ENCODE assay signal across 32 cellular contexts in genomic region chr16:28497386-28497785, GRCh38. TPM values are rescaled to one million over a fixed set of nuclear protein-coding genes. Genes with fewer than 3 reads are reported as not detected.
A peak's percentile ranks its signal among the peaks of the same experiment; 100 is the strongest.
DNase-seq lines count a peak whose midpoint lies in the region; ATAC-seq and TF ChIP-seq lines count a peak whose summit lies in the region.
"Had no signal": no experiment of that assay in that cellular context is flagged by ENCODE, and none has a peak within 500 bp of the region (broad histone marks: within the 10 kb centered on the region; RNA-seq: fewer than 3 reads in every experiment).

No MANE protein-coding gene starts in this region.

- H3K4me1 ChIP-seq in CD4-positive, CD25-positive, alpha-beta regulatory T cell (ENCODE audit: control insufficient read depth, insufficient read depth, low read length, poor library complexity, severe bottlenecking), result peaks cover 37% of the 10 kb centered on the region
- H3K4me1 ChIP-seq in neural progenitor cell, result no peaks in the 10 kb centered on the region
- H3K4me1 ChIP-seq: gastrocnemius medialis, HAP-1 had no signal

- no peak for TF ChIP-seq CTCF in neural progenitor cell (IDR thresholded peaks at IDR 0.05)

- H3K9me3 ChIP-seq in CD4-positive, CD25-positive, alpha-beta regulatory T cell (ENCODE audit: control insufficient read depth in 2 of 2, low read length in 2 of 2), result no peaks in the 10 kb centered on the region
- H3K9me3 ChIP-seq in neural progenitor cell (ENCODE audit: low read depth), result no peaks in the 10 kb centered on the region
- H3K9me3 ChIP-seq: gastrocnemius medialis, HAP-1, MG63, transverse colon had no signal

- H3K9me3 Mint-ChIP-seq in activated CD4-positive, alpha-beta T cell treated with anti-CD3 and anti-CD28 coated beads, Interleukin-2, amount 10 ng/mL, durations not matched to agents 7 days and 5 days, result no peaks in the 10 kb centered on the region
- H3K9me3 Mint-ChIP-seq in CD4-positive, CD25-positive, alpha-beta regulatory T cell, result no peaks in the 10 kb centered on the region
- H3K9me3 Mint-ChIP-seq in activated T-helper 1 cell treated with anti-CD3 and anti-CD28 coated beads, Interleukin-12 subunit alpha, Interleukin-12 subunit beta, Interleukin-2, Interleukin-4 antibody, amounts not matched to agents 30 ng/mL and 10 ng/mL and 1 ng/mL, durations not matched to agents 14 hours and 24 hours and 36 hours, result no peaks in the 10 kb centered on the region
- no peaks in the 10 kb centered on the region for H3K9me3 Mint-ChIP-seq in neural progenitor cell
- H3K9me3 Mint-ChIP-seq: activated naive CD4-positive, alpha-beta T cell treated with anti-CD3 and anti-CD28 coated beads, Interleukin-2, amount 50 U/mL, for 72 hours; memory B cell; WTC11 had no signal

- peaks cover 53% of the 10 kb centered on the region for H3K4me1 Mint-ChIP-seq in activated CD4-positive, alpha-beta T cell treated with anti-CD3 and anti-CD28 coated beads, Interleukin-2, amount 10 ng/mL, durations not matched to agents 7 days and 5 days
- peaks cover 0 to 58% (median 28%) of the 10 kb centered on the region in 4 donors for H3K4me1 Mint-ChIP-seq in CD4-positive, CD25-positive, alpha-beta regulatory T cell
- H3K4me1 Mint-ChIP-seq in activated T-helper 1 cell treated with anti-CD3 and anti-CD28 coated beads, Interleukin-12 subunit alpha, Interleukin-12 subunit beta, Interleukin-2, Interleukin-4 antibody, amounts not matched to agents 30 ng/mL and 10 ng/mL and 1 ng/mL, durations not matched to agents 14 hours and 24 hours and 36 hours (ENCODE audit: low read depth), result peaks cover 48% of the 10 kb centered on the region
- H3K4me1 Mint-ChIP-seq in neural progenitor cell, result peaks cover 5% of the 10 kb centered on the region
- H3K4me1 Mint-ChIP-seq: WTC11 had no signal

- H3K36me3 Mint-ChIP-seq in activated CD4-positive, alpha-beta T cell treated with anti-CD3 and anti-CD28 coated beads, Interleukin-2, amount 10 ng/mL, durations not matched to agents 7 days and 5 days (ENCODE audit: low read depth), result peaks cover 32% of the 10 kb centered on the region
- H3K36me3 Mint-ChIP-seq in CD4-positive, CD25-positive, alpha-beta regulatory T cell, result peaks cover 9% of the 10 kb centered on the region
- H3K36me3 Mint-ChIP-seq in activated T-helper 1 cell treated with anti-CD3 and anti-CD28 coated beads, Interleukin-12 subunit alpha, Interleukin-12 subunit beta, Interleukin-2, Interleukin-4 antibody, amounts not matched to agents 30 ng/mL and 10 ng/mL and 1 ng/mL, durations not matched to agents 14 hours and 24 hours and 36 hours (ENCODE audit: low read depth), result no peaks in the 10 kb centered on the region
- no peaks in the 10 kb centered on the region for H3K36me3 Mint-ChIP-seq in neural progenitor cell
- H3K36me3 Mint-ChIP-seq: activated naive CD4-positive, alpha-beta T cell treated with anti-CD3 and anti-CD28 coated beads, Interleukin-2, amount 50 U/mL, for 72 hours; memory B cell; WTC11 had no signal

- H3K4me3 Mint-ChIP-seq in activated CD4-positive, alpha-beta T cell treated with anti-CD3 and anti-CD28 coated beads, Interleukin-2, amount 10 ng/mL, durations not matched to agents 7 days and 5 days, result no peak overlapping the region
- H3K4me3 Mint-ChIP-seq in CD4-positive, CD25-positive, alpha-beta regulatory T cell, result peak overlapping the region in 1 of 4 donors; percentile 54
- H3K4me3 Mint-ChIP-seq in activated T-helper 1 cell treated with anti-CD3 and anti-CD28 coated beads, Interleukin-12 subunit alpha, Interleukin-12 subunit beta, Interleukin-2, Interleukin-4 antibody, amounts not matched to agents 30 ng/mL and 10 ng/mL and 1 ng/mL, durations not matched to agents 14 hours and 24 hours and 36 hours, result no peak overlapping the region
- H3K4me3 Mint-ChIP-seq in neural progenitor cell, result no peak overlapping the region
- H3K4me3 Mint-ChIP-seq: memory B cell, WTC11 had no signal

- H3K27ac ChIP-seq in CD4-positive, CD25-positive, alpha-beta regulatory T cell (ENCODE audit: insufficient read depth, low read length, poor library complexity, severe bottlenecking), result no peak overlapping the region
- no peak overlapping the region for H3K27ac ChIP-seq in neural progenitor cell
- H3K27ac ChIP-seq: gastrocnemius medialis, hepatocyte had no signal

- H3K27me3 Mint-ChIP-seq in activated CD4-positive, alpha-beta T cell treated with anti-CD3 and anti-CD28 coated beads, Interleukin-2, amount 10 ng/mL, durations not matched to agents 7 days and 5 days, result no peaks in the 10 kb centered on the region
- H3K27me3 Mint-ChIP-seq in CD4-positive, CD25-positive, alpha-beta regulatory T cell, result no peaks in the 10 kb centered on the region
- H3K27me3 Mint-ChIP-seq in activated T-helper 1 cell treated with anti-CD3 and anti-CD28 coated beads, Interleukin-12 subunit alpha, Interleukin-12 subunit beta, Interleukin-2, Interleukin-4 antibody, amounts not matched to agents 30 ng/mL and 10 ng/mL and 1 ng/mL, durations not matched to agents 14 hours and 24 hours and 36 hours (ENCODE audit: insufficient read depth), result no peaks in the 10 kb centered on the region
- H3K27me3 Mint-ChIP-seq in neural progenitor cell (ENCODE audit: insufficient read depth, low read depth), result peaks cover 19% of the 10 kb centered on the region
- H3K27me3 Mint-ChIP-seq: memory B cell had no signal

- CTCF ChIA-PET in activated CD4-positive, alpha-beta T cell treated with anti-CD3 and anti-CD28 coated beads, Interleukin-2, amount 10 ng/mL, durations not matched to agents 7 days and 5 days (lab: Charles Lee), result no interaction called here

- no peaks in the 10 kb centered on the region for H3F3A ChIP-seq in neural progenitor cell (ENCODE audit: low read depth)

- DNase-seq in activated CD4-positive, alpha-beta T cell treated with anti-CD3 and anti-CD28 coated beads, Interleukin-2, amount 10 ng/mL, durations not matched to agents 7 days and 5 days, result no peak
- no peak for DNase-seq in activated CD4-positive, alpha-beta T cell treated with anti-CD3 and anti-CD28 coated beads for 1 hour
- DNase-seq in CD4-positive, CD25-positive, alpha-beta regulatory T cell, result no peak
- no peak for DNase-seq in activated T-helper 1 cell treated with anti-CD3 and anti-CD28 coated beads, Interleukin-12 subunit alpha, Interleukin-12 subunit beta, Interleukin-2, Interleukin-4 antibody, amounts not matched to agents 30 ng/mL and 10 ng/mL and 1 ng/mL, durations not matched to agents 14 hours and 24 hours and 36 hours (ENCODE audit: low spot score)
- DNase-seq in neural progenitor cell (ENCODE audit: low spot score) (no peak), sciatic nerve (ENCODE audit: low spot score) (no peak), HK-2 (ENCODE audit: unreplicated experiment) (no peak)
- DNase-seq: activated T-cell treated with anti-CD3 and anti-CD28 coated beads, Interleukin-2, amount 50 U/mL, for 48 hours; central memory CD4-positive, alpha-beta T cell; COR-L47; DMS79; gastrocnemius medialis; GDM1; KBM-7; MG63; NCI-H1105 treated with DMSO at 0.1 percent for 48 hours; NCI-H1930; NCI-H524 treated with DMSO at 0.1 percent for 48 hours; NK-92 treated with Interleukin-12 subunit alpha and Interleukin-12 subunit beta, amount 100 ng/mL, for 24 hours; occipital lobe; SHP77; T1000; transverse colon had no signal

- H3K9ac ChIP-seq in neural progenitor cell, result peak overlapping the region; percentile 32

- H3K36me3 ChIP-seq in CD4-positive, CD25-positive, alpha-beta regulatory T cell (ENCODE audit: control insufficient read depth, insufficient read depth, low read length), result no peaks in the 10 kb centered on the region
- no peaks in the 10 kb centered on the region for H3K36me3 ChIP-seq in neural progenitor cell
- H3K36me3 ChIP-seq: gastrocnemius medialis, HAP-1, MG63, transverse colon had no signal

- no peak overlapping the region for H2AFZ ChIP-seq in neural progenitor cell (replicated peaks)
- H2AFZ ChIP-seq: hepatocyte had no signal

- no peaks in the 10 kb centered on the region for H3K27me3 ChIP-seq in CD4-positive, CD25-positive, alpha-beta regulatory T cell (ENCODE audit: control insufficient read depth, insufficient read depth, low read length)
- H3K27me3 ChIP-seq in neural progenitor cell, result no peaks in the 10 kb centered on the region
- H3K27me3 ChIP-seq: gastrocnemius medialis, hepatocyte, MG63, transverse colon had no signal

- POLR2A ChIA-PET in activated CD4-positive, alpha-beta T cell treated with anti-CD3 and anti-CD28 coated beads, Interleukin-2, amount 10 ng/mL, durations not matched to agents 7 days and 5 days (lab: Charles Lee), result no interaction called here

- no peaks in the 10 kb centered on the region for H4K20me1 ChIP-seq in neural progenitor cell (ENCODE audit: low read depth)

- H3K4me3 ChIP-seq in CD4-positive, CD25-positive, alpha-beta regulatory T cell (ENCODE audit: low read depth, low read length), result no peak overlapping the region
- no peak overlapping the region for H3K4me3 ChIP-seq in neural progenitor cell
- H3K4me3 ChIP-seq: gastrocnemius medialis, HAP-1, hepatocyte, MG63, skin epidermis had no signal

- no peak overlapping the region for H3K4me2 ChIP-seq in neural progenitor cell
- H3K4me2 ChIP-seq: hepatocyte had no signal

- intact Hi-C loops in activated T-helper 1 cell treated with anti-CD3 and anti-CD28 coated beads, Interleukin-12 subunit alpha, Interleukin-12 subunit beta, Interleukin-2, Interleukin-4 antibody, amounts not matched to agents 30 ng/mL and 10 ng/mL and 1 ng/mL, durations not matched to agents 14 hours and 24 hours and 36 hours (cut with micrococcal nuclease), result loop anchor here (10.0 kb wide), 3 partner anchors 117 to 353 kb away; partner anchors contain the start of genes SBK1 and SULT1A1
- intact Hi-C loops in sciatic nerve (cut with DNase I), result no loop called here

- ATAC-seq in CD4-positive, CD25-positive, alpha-beta regulatory T cell (ENCODE audit: low read depth in 2 of 2), result no peak
- ATAC-seq in GM19463 (IDR thresholded peaks at IDR 0.05; ENCODE audit: unreplicated experiment), result no peak
- no peak for ATAC-seq in sciatic nerve
- ATAC-seq: activated naive CD4-positive, alpha-beta T cell treated with anti-CD3 and anti-CD28 coated beads, Interleukin-2, amount 50 U/mL, for 72 hours; gastrocnemius medialis; WTC11 had no signal

- H3K27ac Mint-ChIP-seq in activated CD4-positive, alpha-beta T cell treated with anti-CD3 and anti-CD28 coated beads, Interleukin-2, amount 10 ng/mL, durations not matched to agents 7 days and 5 days, result peak overlapping the region; percentile 81
- H3K27ac Mint-ChIP-seq in CD4-positive, CD25-positive, alpha-beta regulatory T cell, result peak overlapping the region in 2 of 3 donors; percentile 86 to 92
- peak overlapping the region; percentile 42 for H3K27ac Mint-ChIP-seq in activated T-helper 1 cell treated with anti-CD3 and anti-CD28 coated beads, Interleukin-12 subunit alpha, Interleukin-12 subunit beta, Interleukin-2, Interleukin-4 antibody, amounts not matched to agents 30 ng/mL and 10 ng/mL and 1 ng/mL, durations not matched to agents 14 hours and 24 hours and 36 hours
- H3K27ac Mint-ChIP-seq in neural progenitor cell, result no peak overlapping the region
- H3K27ac Mint-ChIP-seq: memory B cell, WTC11 had no signal

- H3K79me2 ChIP-seq in neural progenitor cell (ENCODE audit: low read depth), result no peaks in the 10 kb centered on the region
- H3K79me2 ChIP-seq: hepatocyte had no signal

RNA-seq across cellular contexts. Expression of gene APOBR, which starts 2.9 kb away (rescaled TPM):
- 10 to 100 TPM; 16.7 to 21.4 TPM for total RNA-seq in activated CD4-positive, alpha-beta T cell treated with anti-CD3 and anti-CD28 coated beads, Interleukin-2, amount 10 ng/mL, durations not matched to agents 7 days and 5 days
- total RNA-seq in CD4-positive, CD25-positive, alpha-beta regulatory T cell, result 6.8 TPM
- polyA plus RNA-seq in CD4-positive, CD25-positive, alpha-beta regulatory T cell, result under 1 TPM; 0.11 to 0.72 (median 0.21) TPM
- total RNA-seq in activated T-helper 1 cell treated with anti-CD3 and anti-CD28 coated beads, Interleukin-12 subunit alpha, Interleukin-12 subunit beta, Interleukin-2, Interleukin-4 antibody, amounts not matched to agents 30 ng/mL and 10 ng/mL and 1 ng/mL, durations not matched to agents 14 hours and 24 hours and 36 hours, result 3.5 and 4.3 TPM in 2 replicates
- total RNA-seq in neural progenitor cell (ENCODE audit: low replicate concordance) (0.15 TPM in 1 of 2 replicates, not detected in the other), sciatic nerve (2.9 TPM)
- total RNA-seq: astrocyte, occipital lobe, WTC11 had no signal

RNA-seq across cellular contexts. Expression of gene CLN3, which starts 5.5 kb away (rescaled TPM):
- 10 to 100 TPM; 53.4 to 58.4 TPM for total RNA-seq in activated CD4-positive, alpha-beta T cell treated with anti-CD3 and anti-CD28 coated beads, Interleukin-2, amount 10 ng/mL, durations not matched to agents 7 days and 5 days
- 55.2 TPM for total RNA-seq in CD4-positive, CD25-positive, alpha-beta regulatory T cell
- polyA plus RNA-seq in CD4-positive, CD25-positive, alpha-beta regulatory T cell, result 10 to 100 TPM; 24.8 to 39.3 (median 30.7) TPM
- total RNA-seq in activated T-helper 1 cell treated with anti-CD3 and anti-CD28 coated beads, Interleukin-12 subunit alpha, Interleukin-12 subunit beta, Interleukin-2, Interleukin-4 antibody, amounts not matched to agents 30 ng/mL and 10 ng/mL and 1 ng/mL, durations not matched to agents 14 hours and 24 hours and 36 hours, result 27.1 and 28.5 TPM in 2 replicates
- 4.4 and 21.2 TPM in 2 replicates for total RNA-seq in neural progenitor cell (ENCODE audit: low replicate concordance)
- total RNA-seq in sciatic nerve, result 26.8 TPM

RNA-seq across cellular contexts. Expression of gene IL27, which starts 9.2 kb away (rescaled TPM):
- not detected for total RNA-seq in activated CD4-positive, alpha-beta T cell treated with anti-CD3 and anti-CD28 coated beads, Interleukin-2, amount 10 ng/mL, durations not matched to agents 7 days and 5 days
- total RNA-seq in CD4-positive, CD25-positive, alpha-beta regulatory T cell, result not detected
- not detected for polyA plus RNA-seq in CD4-positive, CD25-positive, alpha-beta regulatory T cell
- not detected in 2 replicates for total RNA-seq in activated T-helper 1 cell treated with anti-CD3 and anti-CD28 coated beads, Interleukin-12 subunit alpha, Interleukin-12 subunit beta, Interleukin-2, Interleukin-4 antibody, amounts not matched to agents 30 ng/mL and 10 ng/mL and 1 ng/mL, durations not matched to agents 14 hours and 24 hours and 36 hours
- total RNA-seq in neural progenitor cell (ENCODE audit: low replicate concordance) (not detected in 2 replicates), sciatic nerve (not detected)
- total RNA-seq: activated naive CD4-positive, alpha-beta T cell treated with anti-CD3 and anti-CD28 coated beads, Interleukin-2, amount 50 U/mL, for 72 hours; astrocyte; dermis microvascular lymphatic vessel endothelial cell; gastrocnemius medialis; hepatocyte; occipital lobe; transverse colon; WTC11 had no signal
- polyA plus RNA-seq: hepatocyte had no signal

RNA-seq across cellular contexts. Expression of gene NPIPB7, which starts 25.2 kb away (rescaled TPM):
- under 1 TPM in 1 of 2 experiments, not detected in 1; 0.25 TPM for total RNA-seq in activated CD4-positive, alpha-beta T cell treated with anti-CD3 and anti-CD28 coated beads, Interleukin-2, amount 10 ng/mL, durations not matched to agents 7 days and 5 days
- not detected for total RNA-seq in CD4-positive, CD25-positive, alpha-beta regulatory T cell
- not detected for polyA plus RNA-seq in CD4-positive, CD25-positive, alpha-beta regulatory T cell
- 0.24 TPM in 1 of 2 replicates, not detected in the other for total RNA-seq in activated T-helper 1 cell treated with anti-CD3 and anti-CD28 coated beads, Interleukin-12 subunit alpha, Interleukin-12 subunit beta, Interleukin-2, Interleukin-4 antibody, amounts not matched to agents 30 ng/mL and 10 ng/mL and 1 ng/mL, durations not matched to agents 14 hours and 24 hours and 36 hours
- not detected in 2 replicates for total RNA-seq in neural progenitor cell (ENCODE audit: low replicate concordance)
- total RNA-seq in sciatic nerve, result not detected
- total RNA-seq: astrocyte, dermis microvascular lymphatic vessel endothelial cell, gastrocnemius medialis, hepatocyte, occipital lobe had no signal
- polyA plus RNA-seq: hepatocyte had no signal

RNA-seq across cellular contexts. Expression of gene NUPR1, which starts 41.4 kb away (rescaled TPM):
- not detected for total RNA-seq in activated CD4-positive, alpha-beta T cell treated with anti-CD3 and anti-CD28 coated beads, Interleukin-2, amount 10 ng/mL, durations not matched to agents 7 days and 5 days
- total RNA-seq in CD4-positive, CD25-positive, alpha-beta regulatory T cell, result not detected
- polyA plus RNA-seq in CD4-positive, CD25-positive, alpha-beta regulatory T cell, result not detected
- total RNA-seq in activated T-helper 1 cell treated with anti-CD3 and anti-CD28 coated beads, Interleukin-12 subunit alpha, Interleukin-12 subunit beta, Interleukin-2, Interleukin-4 antibody, amounts not matched to agents 30 ng/mL and 10 ng/mL and 1 ng/mL, durations not matched to agents 14 hours and 24 hours and 36 hours, result not detected in 2 replicates
- 0.03 TPM in 1 of 2 replicates, not detected in the other for total RNA-seq in neural progenitor cell (ENCODE audit: low replicate concordance)
- total RNA-seq in sciatic nerve, result 99.3 TPM
- total RNA-seq: activated naive CD4-positive, alpha-beta T cell treated with anti-CD3 and anti-CD28 coated beads, Interleukin-2, amount 50 U/mL, for 72 hours had no signal
